In genomic region chr3:115146418-115147328, GRCh38 we compare ENCODE assay signal across 8 cellular contexts. TPM values are rescaled to one million over a fixed set of nuclear protein-coding genes. Genes with fewer than 3 reads are reported as not detected.
DNase-seq lines count a peak whose midpoint lies in the region; ATAC-seq and TF ChIP-seq lines count a peak whose summit lies in the region.

Gene ZBTB20 (minus strand): TSS chr3:115147288.

- peaks cover 6% of the 10 kb centered on the region for H3K36me3 Mint-ChIP-seq in activated naive CD4-positive, alpha-beta T cell treated with anti-CD3 and anti-CD28 coated beads, Interleukin-2, amount 10 ng/mL, durations not matched to agents 7 days and 5 days

- peak within 1 kb of the TSS; percentile 99 for H3K27ac Mint-ChIP-seq in activated naive CD4-positive, alpha-beta T cell treated with anti-CD3 and anti-CD28 coated beads, Interleukin-2, amount 10 ng/mL, durations not matched to agents 7 days and 5 days

- peaks cover 22% of the 10 kb centered on the region for H3K4me1 Mint-ChIP-seq in activated naive CD4-positive, alpha-beta T cell treated with anti-CD3 and anti-CD28 coated beads, Interleukin-2, amount 10 ng/mL, durations not matched to agents 7 days and 5 days

- H3K9me3 ChIP-seq in thoracic aorta: no peaks in the 10 kb centered on the region

- CTCF ChIA-PET in activated naive CD4-positive, alpha-beta T cell treated with anti-CD3 and anti-CD28 coated beads, Interleukin-2, amount 10 ng/mL, durations not matched to agents 7 days and 5 days (lab: Charles Lee): interaction anchor here (1.0 to 2.9 kb wide), 5 partner anchors 19 to 638 kb away, joined by 3 to 17 read pairs (median 4); no protein-coding TSS in a partner anchor

- ATAC-seq in GM21423 (IDR thresholded peaks at IDR 0.05; ENCODE audit: unreplicated experiment): peak; percentile 24
- ATAC-seq in omental fat pad (ENCODE audit: low FRiP score): peak; percentile 51
- peak; percentile 2 for ATAC-seq in thoracic aorta (ENCODE audit: insufficient number of reproducible peaks, low FRiP score, low read depth)

- H3K4me1 ChIP-seq in thoracic aorta (ENCODE audit: control insufficient read depth in 1 of 2, low read depth in 2 of 2): peaks cover 11 to 18% of the 10 kb centered on the region in 2 donors

- peak within 1 kb of the TSS; percentile 95 for H3K4me3 ChIP-seq in thoracic aorta

- in situ Hi-C loops in Caki2 (cut with HindIII; ENCODE audit: low pct_unique_long_range_greater_than_20kb, low sequenced_read_pairs): no loop called here

- no peaks in the 10 kb centered on the region for H3K9me3 Mint-ChIP-seq in activated naive CD4-positive, alpha-beta T cell treated with anti-CD3 and anti-CD28 coated beads, Interleukin-2, amount 10 ng/mL, durations not matched to agents 7 days and 5 days

- H3K4me3 Mint-ChIP-seq in activated naive CD4-positive, alpha-beta T cell treated with anti-CD3 and anti-CD28 coated beads, Interleukin-2, amount 10 ng/mL, durations not matched to agents 7 days and 5 days: peak within 1 kb of the TSS; percentile 94

- TF ChIP-seq CTCF in omental fat pad (IDR thresholded peaks at IDR 0.05): no peak
- TF ChIP-seq CTCF in thoracic aorta (IDR thresholded peaks at IDR 0.05): no peak

- H3K36me3 ChIP-seq in thoracic aorta: no peaks in the 10 kb centered on the region

- H3K27me3 ChIP-seq in thoracic aorta (replicated peaks; ENCODE audit: insufficient read depth): no peaks in the 10 kb centered on the region

- H3K27ac ChIP-seq in thoracic aorta: peak within 1 kb of the TSS; percentile 94 to 98

- H3K27me3 Mint-ChIP-seq in activated naive CD4-positive, alpha-beta T cell treated with anti-CD3 and anti-CD28 coated beads, Interleukin-2, amount 10 ng/mL, durations not matched to agents 7 days and 5 days: no peaks in the 10 kb centered on the region

- DNase-seq in Caki2 (ENCODE audit: low read depth): peak; percentile 99
- DNase-seq in HuH-7 (ENCODE audit: low spot score): peak; percentile 96
- DNase-seq in SK-N-DZ (ENCODE audit: low spot score): peak; percentile 74
- DNase-seq in activated naive CD4-positive, alpha-beta T cell treated with anti-CD3 and anti-CD28 coated beads, Interleukin-2, amount 10 ng/mL, durations not matched to agents 7 days and 5 days: peak; percentile 81
- no peak for DNase-seq in glomerular endothelial cell (ENCODE audit: extremely low read depth, low read depth, low spot score)
- DNase-seq in omental fat pad (ENCODE audit: low spot score): peak; percentile 46
- DNase-seq in thoracic aorta (ENCODE audit: low spot score): peak; percentile 3

RNA-seq across cellular contexts. Expression of gene ZBTB20, which starts in this region (rescaled TPM):
- total RNA-seq in Caki2 (2014; rRNA removed; shearing (Covaris generic); ENCODE audit: low replicate concordance): 10.0 and 14.9 TPM in 2 replicates
- polyA plus RNA-seq in SK-N-DZ (2014; cell fraction: cytosol; rRNA removed): 0.03 TPM in 1 of 2 replicates, not detected in the other
- polyA plus RNA-seq in SK-N-DZ (2014; cell fraction: nucleus; rRNA removed): 0.07 and 0.13 TPM in 2 replicates
- total RNA-seq in glomerular endothelial cell (14.5 and 28.5 TPM in 2 replicates), omental fat pad (100 to 1,000 TPM in 1 of 4 donors, 10 to 100 TPM in 3; 46.1 to 102 (median 81.9) TPM), thoracic aorta (100 to 1,000 TPM; 112 to 120 TPM)
